In genomic region chr3:27428446-27428845, GRCh38 we compare ENCODE assay signal across 25 cellular contexts. TPM values are rescaled to one million over a fixed set of nuclear protein-coding genes. Genes with fewer than 3 reads are reported as not detected.
"Had no signal": no experiment of that assay in that cellular context is flagged by ENCODE, and none has a peak within 500 bp of the region (broad histone marks: within the 10 kb centered on the region; RNA-seq: fewer than 3 reads in every experiment).

No MANE protein-coding gene starts in this region.

- H3K27ac ChIP-seq: body of pancreas, left lung, lower lobe of right lung, neural progenitor cell, right atrium auricular region, stomach, suprapubic skin, tibial artery, upper lobe of right lung had no signal

- H3K4me1 ChIP-seq: body of pancreas, left lung, neural progenitor cell, upper lobe of right lung had no signal

- H2AFZ ChIP-seq: neural progenitor cell had no signal

- DNase-seq: activated B cell treated with CpG ODN at 0.5 μM for 24 hours; activated CD4-positive, alpha-beta T cell treated with anti-CD3 and anti-CD28 coated beads for 36 hours; activated CD8-positive, alpha-beta memory T cell treated with anti-CD3 and anti-CD28 coated beads, Interleukin-2, amount 10 ng/mL, durations not matched to agents 7 days and 5 days; activated CD8-positive, alpha-beta T cell treated with anti-CD3 and anti-CD28 coated beads, Interleukin-2, amount 10 ng/mL, durations not matched to agents 7 days and 5 days; activated naive CD4-positive, alpha-beta T cell; activated T-cell treated with anti-CD3 and anti-CD28 coated beads, Interleukin-2, amount 50 U/mL, for 48 hours; body of pancreas; cortex of kidney; effector memory CD8-positive, alpha-beta T cell; left lung; lower lobe of right lung; mesendoderm; natural killer cell; occipital lobe; stimulated activated CD4-positive, alpha-beta T cell treated with anti-CD3 and anti-CD28 coated beads, Interleukin-1b, Interleukin-23, amount 100 ng/mL, for 48 hours; stimulated activated naive B cell treated with anti-CD40 and anti-IgM and Interleukin-4, amounts not matched to agents 10 μg/mL and 1 μg/mL and 100 μg/mL, for 72 hours; stomach; T-helper 17 cell; tibial artery; upper lobe of right lung had no signal

- H3K9ac ChIP-seq: neural progenitor cell had no signal

- ATAC-seq: activated CD4-positive, alpha-beta T cell treated with anti-CD3 and anti-CD28 coated beads for 36 hours; activated CD8-positive, alpha-beta memory T cell treated with anti-CD3 and anti-CD28 coated beads, Interleukin-2, amount 10 ng/mL, durations not matched to agents 7 days and 5 days; activated CD8-positive, alpha-beta T cell treated with anti-CD3 and anti-CD28 coated beads, Interleukin-2, amount 10 ng/mL, durations not matched to agents 7 days and 5 days; activated naive CD4-positive, alpha-beta T cell treated with anti-CD3 and anti-CD28 coated beads, Interleukin-2, amount 50 U/mL, for 72 hours; body of pancreas; effector memory CD8-positive, alpha-beta T cell; left lung; lower lobe of right lung; natural killer cell; stimulated activated naive B cell treated with anti-CD40 and anti-IgM and Interleukin-4, amounts not matched to agents 10 μg/mL and 1 μg/mL and 100 μg/mL, for 72 hours; T-helper 17 cell; upper lobe of right lung had no signal

- H3K4me3 ChIP-seq: body of pancreas, left lung, lower lobe of right lung, neural progenitor cell, right atrium auricular region, smooth muscle cell, stomach, suprapubic skin, tibial artery, upper lobe of right lung had no signal

- H3K27me3 ChIP-seq: body of pancreas, left lung, neural progenitor cell, right atrium auricular region, stomach, suprapubic skin, tibial artery, upper lobe of right lung had no signal

- H3K4me2 ChIP-seq: neural progenitor cell, smooth muscle cell had no signal

- H3K9me3 ChIP-seq: body of pancreas, left lung, lower lobe of right lung, right atrium auricular region, stomach, suprapubic skin, tibial artery, upper lobe of right lung had no signal

RNA-seq across cellular contexts. Expression of gene NEK10, which starts 59.3 kb away (rescaled TPM):
- polyA plus RNA-seq: smooth muscle cell had no signal
